ENCODE assay signal across 19 cellular contexts in the genomic region with DNA sequence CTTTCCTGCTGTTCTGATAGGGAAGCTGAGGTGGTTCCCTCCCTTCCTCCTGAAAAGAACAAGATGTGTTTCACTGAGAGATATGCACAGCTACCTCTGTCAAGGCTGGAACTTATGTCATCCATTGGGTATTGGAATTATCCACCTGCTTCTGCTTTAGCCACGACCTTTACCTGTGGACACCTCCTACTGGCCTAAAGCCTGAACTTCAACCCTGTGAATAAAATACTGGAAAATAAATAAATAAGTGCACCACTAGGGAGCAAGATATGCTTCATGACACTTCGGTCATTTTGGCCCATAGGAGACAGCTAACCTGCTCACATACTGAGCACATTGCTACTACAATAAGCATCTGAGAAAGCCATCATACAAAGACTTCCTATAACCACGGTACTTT.
DNase-seq lines count a peak whose midpoint lies in the region; ATAC-seq and TF ChIP-seq lines count a peak whose summit lies in the region.
"Had no signal": no experiment of that assay in that cellular context is flagged by ENCODE, and none has a peak within 500 bp of the region (broad histone marks: within the 10 kb centered on the region; RNA-seq: fewer than 3 reads in every experiment).

No MANE protein-coding gene starts in this region.

- H3K4ac ChIP-seq in neuronal stem cell (ENCODE audit: low read length): no peak overlapping the region

- H4K20me1 ChIP-seq in HCT116 (ENCODE audit: insufficient read depth): no peaks in the 10 kb centered on the region

- BruUV-seq in HCT116 (replicated peaks; lab: Mats Ljungman, UMichigan): no TSS peak

- no peak overlapping the region for H4K8ac ChIP-seq in neuronal stem cell (ENCODE audit: low read depth, low read length)

- H3K4me1 ChIP-seq in HCT116 (ENCODE audit: control insufficient read depth in 1 of 2, insufficient read depth in 2 of 2, low read length in 2 of 2): no peaks in the 10 kb centered on the region
- no peaks in the 10 kb centered on the region for H3K4me1 ChIP-seq in mucosa of descending colon (ENCODE audit: low read depth)
- H3K4me1 ChIP-seq in neuronal stem cell (ENCODE audit: control insufficient read depth in 2 of 2, insufficient read depth in 1 of 2, low read depth in 1 of 2, low read length in 2 of 2): no peaks in the 10 kb centered on the region
- H3K4me1 ChIP-seq: parathyroid adenoma, suprapubic skin had no signal

- H3K9me2 ChIP-seq in HCT116 (ENCODE audit: insufficient read depth): no peaks in the 10 kb centered on the region

- no peaks in the 10 kb centered on the region for H3K36me3 ChIP-seq in GM06990 (ENCODE audit: control insufficient read depth, insufficient read depth, low read length)
- no peaks in the 10 kb centered on the region for H3K36me3 ChIP-seq in HCT116 (ENCODE audit: control insufficient read depth in 1 of 2, insufficient read depth in 2 of 2, low read length in 2 of 2)
- no peaks in the 10 kb centered on the region for H3K36me3 ChIP-seq in mucosa of descending colon (ENCODE audit: low read depth)
- H3K36me3 ChIP-seq in neuronal stem cell (replicated peaks in 1 of 2; ENCODE audit: control insufficient read depth in 2 of 2, insufficient read depth in 2 of 2, low read length in 2 of 2): no peaks in the 10 kb centered on the region
- H3K36me3 ChIP-seq: suprapubic skin, WERI-Rb-1 had no signal

- no CpG with 5 or more reads among the region's 3 CpGs for WGBS in neuronal stem cell (ENCODE audit: extremely low coverage in 2 of 2, insufficient read length in 2 of 2, insufficient replicate concordance in 1 of 2), 2 donors

- DNase-seq in GM06990 (ENCODE audit: extremely low read depth, insufficient read length) (no peak), HCT116 (ENCODE audit: low read depth, low spot score) (peak; percentile 24), NCI-H69 (lab: John Stamatoyannopoulos, UW) (peak; percentile 5), iPS DF 19.7 (ENCODE audit: low read depth, low spot score) (peak; percentile 23), dermis blood vessel endothelial cell (no peak), mucosa of descending colon (no peak), neuronal stem cell (ENCODE audit: low spot score) (no peak)
- DNase-seq: activated CD8-positive, alpha-beta T cell treated with anti-CD3 and anti-CD28 coated beads, Interleukin-2, amount 10 ng/mL, durations not matched to agents 7 days and 5 days; effector memory CD8-positive, alpha-beta T cell; hippocampal formation; NCI-H1105; stimulated activated CD4-positive, alpha-beta T cell treated with anti-CD3 and anti-CD28 coated beads, Interleukin-4, amount 100 ng/mL, for 4 hours; WERI-Rb-1 had no signal

- H3K27ac ChIP-seq in HCT116 (ENCODE audit: low read depth, low read length): no peak overlapping the region
- H3K27ac ChIP-seq in neuronal stem cell (replicated peaks; ENCODE audit: low read length): no peak overlapping the region
- H3K27ac ChIP-seq: parathyroid adenoma, skin epidermis, suprapubic skin, WERI-Rb-1 had no signal

- H2BK120ac ChIP-seq in neuronal stem cell (ENCODE audit: low read depth, low read length): no peak overlapping the region

- no peak overlapping the region for H3K14ac ChIP-seq in neuronal stem cell (ENCODE audit: low read length)

- H2AFZ ChIP-seq in HCT116 (ENCODE audit: low read depth, low read length, poor library complexity, severe bottlenecking) (no peak overlapping the region), neuronal stem cell (ENCODE audit: low read length) (no peak overlapping the region)
- H2AFZ ChIP-seq: parathyroid adenoma had no signal

- H2BK5ac ChIP-seq in neuronal stem cell (ENCODE audit: low read length): no peak overlapping the region

- TF ChIP-seq POLR2A in HCT116 (IDR thresholded peaks at IDR 0.05; ENCODE audit: borderline replicate concordance, extremely low read depth, insufficient read depth, insufficient read length): no peak

- H3K27me3 ChIP-seq in GM06990 (replicated peaks; ENCODE audit: control insufficient read depth, insufficient read depth, low read length) (no peaks in the 10 kb centered on the region), HCT116 (ENCODE audit: insufficient read depth, low read length) (no peaks in the 10 kb centered on the region), neuronal stem cell (ENCODE audit: control insufficient read depth in 3 of 3, insufficient read depth in 3 of 3, low read depth in 1 of 3, low read length in 3 of 3) (no peaks in the 10 kb centered on the region)
- H3K27me3 ChIP-seq: suprapubic skin had no signal

- CTCF ChIA-PET in HCT116 (lab: Charles Lee): no interaction called here

- H3K23ac ChIP-seq in neuronal stem cell (ENCODE audit: low read depth, low read length, poor library complexity): no peak overlapping the region

- peak; percentile 11 for TF ChIP-seq CTCF in GM06990 (IDR thresholded peaks at IDR 0.05; ENCODE audit: insufficient read depth, low read length, poor library complexity, severe bottlenecking)
- peak; percentile 34 to 50 (median 37); a peak in 5 of 6 replicates for TF ChIP-seq CTCF in HCT116 (IDR thresholded peaks at IDR 0.05 in 2 of 3, conservative IDR thresholded peaks at IDR 0.05 in 1 of 3; ENCODE audit: borderline replicate concordance in 1 of 3, insufficient read depth in 1 of 3, low read depth in 2 of 3, low read length in 2 of 3)
- TF ChIP-seq CTCF in mucosa of descending colon (IDR thresholded peaks at IDR 0.05): no peak

- H2BK15ac ChIP-seq in neuronal stem cell (ENCODE audit: low read length): no peak overlapping the region

- H3K79me2 ChIP-seq in HCT116 (ENCODE audit: insufficient read depth, low read length): no peaks in the 10 kb centered on the region
- H3K79me2 ChIP-seq: parathyroid adenoma had no signal

- POLR2A ChIA-PET in HCT116 (lab: Charles Lee): no interaction called here

- no peak overlapping the region for H3K4me2 ChIP-seq in HCT116 (ENCODE audit: low read length)
- no peak overlapping the region for H3K4me2 ChIP-seq in neuronal stem cell (ENCODE audit: insufficient read depth, low read length, poor library complexity, severe bottlenecking)

- no peak overlapping the region for H2AK5ac ChIP-seq in neuronal stem cell (ENCODE audit: low read depth, low read length)

- no peak overlapping the region for H3K9ac ChIP-seq in HCT116 (ENCODE audit: low read length)
- no peak overlapping the region for H3K9ac ChIP-seq in neuronal stem cell (ENCODE audit: low read depth, low read length, poor library complexity)
- H3K9ac ChIP-seq: parathyroid adenoma had no signal

- RAD21 ChIA-PET in HCT116 (lab: Charles Lee; ENCODE audit: low non-redundant PET in 1 of 2, low total read pairs in 2 of 2, uncharacterized antibody in 2 of 2, unreplicated experiment in 2 of 2): no interaction called here

- H2BK12ac ChIP-seq in neuronal stem cell (ENCODE audit: low read length): no peak overlapping the region

- ATAC-seq in HCT116 (peak; percentile 84), mucosa of descending colon (no peak), HG03108 (IDR thresholded peaks at IDR 0.05; ENCODE audit: unreplicated experiment) (no peak)
- ATAC-seq: activated CD8-positive, alpha-beta T cell treated with anti-CD3 and anti-CD28 coated beads, Interleukin-2, amount 10 ng/mL, durations not matched to agents 7 days and 5 days; effector memory CD8-positive, alpha-beta T cell; left lobe of liver; Right ventricle myocardium inferior had no signal

- no peaks in the 10 kb centered on the region for H3K9me3 ChIP-seq in HCT116 (ENCODE audit: control insufficient read depth in 1 of 2, insufficient read depth in 1 of 2, low read depth in 1 of 2, low read length in 2 of 2)
- H3K9me3 ChIP-seq in mucosa of descending colon: no peaks in the 10 kb centered on the region
- no peaks in the 10 kb centered on the region for H3K9me3 ChIP-seq in neuronal stem cell (replicated peaks in 1 of 2; ENCODE audit: control insufficient read depth in 2 of 2, insufficient read depth in 1 of 2, low read depth in 1 of 2, low read length in 2 of 2)

- H3K79me1 ChIP-seq in neuronal stem cell (ENCODE audit: low read depth, low read length): no peaks in the 10 kb centered on the region

- no peak overlapping the region for H4K91ac ChIP-seq in neuronal stem cell (ENCODE audit: low read depth, low read length, poor library complexity)

- no peak overlapping the region for H3K18ac ChIP-seq in neuronal stem cell (ENCODE audit: low read length)

- intact Hi-C loops in HCT116 (cut with micrococcal nuclease) (no loop called here), mucosa of descending colon (cut with DNase I, micrococcal nuclease) (no loop called here)

- TF ChIP-seq RAD21 in HCT116 (IDR thresholded peaks at IDR 0.05; ENCODE audit: low read depth): peak; percentile 47

- no peak overlapping the region for H3K4me3 ChIP-seq in GM06990 (replicated peaks; ENCODE audit: low read depth, low read length)
- H3K4me3 ChIP-seq in HCT116 (replicated peaks in 1 of 2; ENCODE audit: low read depth in 1 of 2, low read length in 2 of 2): no peak overlapping the region
- no peak overlapping the region for H3K4me3 ChIP-seq in mucosa of descending colon
- H3K4me3 ChIP-seq in neuronal stem cell (ENCODE audit: low read length in 2 of 2): no peak overlapping the region
- H3K4me3 ChIP-seq: skin epidermis, suprapubic skin had no signal

TF ChIP-seq in HCT116, 20 proteins besides CTCF, POLR2A, EP300 and RAD21:
- TF ChIP-seq, protein P1, sequence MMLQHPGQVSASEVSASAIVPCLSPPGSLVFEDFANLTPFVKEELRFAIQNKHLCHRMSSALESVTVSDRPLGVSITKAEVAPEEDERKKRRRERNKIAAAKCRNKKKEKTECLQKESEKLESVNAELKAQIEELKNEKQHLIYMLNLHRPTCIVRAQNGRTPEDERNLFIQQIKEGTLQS (IDR thresholded peaks at IDR 0.05): no peak
- TF ChIP-seq SP1 (IDR thresholded peaks at IDR 0.05; ENCODE audit: low read depth) (no peak), ELF1 (IDR thresholded peaks at IDR 0.05; ENCODE audit: borderline replicate concordance, low read depth) (no peak), SIN3A (IDR thresholded peaks at IDR 0.05; ENCODE audit: low read depth) (no peak), ZFX (IDR thresholded peaks at IDR 0.05) (no peak), EGR1 (IDR thresholded peaks at IDR 0.05; ENCODE audit: low read depth) (no peak), JUND (IDR thresholded peaks at IDR 0.05) (no peak), TCF7L2 (IDR thresholded peaks at IDR 0.05; ENCODE audit: borderline replicate concordance, extremely low read depth, insufficient read depth, insufficient read length) (no peak), ZNF274 (IDR thresholded peaks at IDR 0.05; ENCODE audit: low read depth, low read length) (no peak), SRF (IDR thresholded peaks at IDR 0.05; ENCODE audit: low read depth) (no peak)

Comparison
In these comparisons a context has a peak if more than half of its experiments do, and no peak if none do; other contexts are left out.
1. DNase-seq: peak in HCT116 (single experiment), NCI-H69 (single experiment) and iPS DF 19.7 (single experiment); none in GM06990 (single experiment), dermis blood vessel endothelial cell (single experiment), mucosa of descending colon (0 of 3) and neuronal stem cell (single experiment).